1 cellular context compared by ENCODE assay signal in genomic region chr1:1459156-1459555, GRCh38. TPM values are rescaled to one million over a fixed set of nuclear protein-coding genes. Genes with fewer than 3 reads are reported as not detected.
"Had no signal": no experiment of that assay in that cellular context is flagged by ENCODE, and none has a peak within 500 bp of the region (broad histone marks: within the 10 kb centered on the region; RNA-seq: fewer than 3 reads in every experiment).

No MANE protein-coding gene starts in this region.

RNA-seq across cellular contexts. Expression of gene ATAD3C, which starts 9.7 kb away (rescaled TPM):
- polyA plus RNA-seq: fibroblast of lung had no signal
